In genomic region chr21:42337830-42338729, GRCh38 we compare ENCODE assay signal across 1 cellular context.
TF ChIP-seq lines count a peak whose summit lies in the region.

No MANE protein-coding gene starts in this region.

TF ChIP-seq in K562, 482 proteins besides CTCF, POLR2A, EP300 and RAD21 (continued from another document and continues in another):
- no peak for TF ChIP-seq CLOCK (CRISPR knock-in tag; IDR thresholded peaks at IDR 0.05; ENCODE audit: borderline replicate concordance)
- no peak for TF ChIP-seq HEY1 (CRISPR knock-in tag; IDR thresholded peaks at IDR 0.05; ENCODE audit: borderline replicate concordance)
- no peak for TF ChIP-seq CBFA2T2 (conservative IDR thresholded peaks at IDR 0.05)
- TF ChIP-seq HOXB6 (CRISPR knock-in tag; IDR thresholded peaks at IDR 0.05; ENCODE audit: borderline replicate concordance) = no peak
- TF ChIP-seq ARID3B (CRISPR knock-in tag; IDR thresholded peaks at IDR 0.05; ENCODE audit: borderline replicate concordance) = no peak
- TF ChIP-seq NFYB (IDR thresholded peaks at IDR 0.05; ENCODE audit: extremely low read depth, insufficient read length) = no peak
- no peak for TF ChIP-seq ZNF318 (IDR thresholded peaks at IDR 0.05; ENCODE audit: borderline replicate concordance in 1 of 2, low read depth in 1 of 2)
- peak in 1 of 2 experiments; percentile 41; a peak in 1 of 4 replicates for TF ChIP-seq MAZ (CRISPR knock-in tag; conservative IDR thresholded peaks at IDR 0.05 in 1 of 2, IDR thresholded peaks at IDR 0.05 in 1 of 2)
- TF ChIP-seq THRAP3 (IDR thresholded peaks at IDR 0.05; ENCODE audit: borderline replicate concordance) = no peak
- TF ChIP-seq FOXP4 (CRISPR knock-in tag; IDR thresholded peaks at IDR 0.05; ENCODE audit: borderline replicate concordance) = no peak
- TF ChIP-seq SAFB2 (IDR thresholded peaks at IDR 0.05; ENCODE audit: borderline replicate concordance, low read depth, low read length, severe bottlenecking) = no peak
- TF ChIP-seq ZBTB2 (IDR thresholded peaks at IDR 0.05) = no peak
- TF ChIP-seq ZNF280B (CRISPR knock-in tag; IDR thresholded peaks at IDR 0.05) = no peak
- no peak for TF ChIP-seq NR4A1 (CRISPR knock-in tag; IDR thresholded peaks at IDR 0.05)
- TF ChIP-seq NR4A1 (tag; IDR thresholded peaks at IDR 0.05) = no peak
- no peak for TF ChIP-seq SRSF7 (optimal IDR thresholded peaks at IDR 0.05; ENCODE audit: low read depth, low read length)
- peak; percentile 38; the same call in 1 of the 2 replicates for TF ChIP-seq CTBP1 (IDR thresholded peaks at IDR 0.05; ENCODE audit: borderline replicate concordance)
- TF ChIP-seq HES1 (IDR thresholded peaks at IDR 0.05; ENCODE audit: low read depth) = no peak
- no peak for TF ChIP-seq MBD1 (CRISPR knock-in tag; IDR thresholded peaks at IDR 0.05)
- TF ChIP-seq ZMIZ1 (IDR thresholded peaks at IDR 0.05; ENCODE audit: low read depth in 2 of 2, low read length in 2 of 2) = no peak
- peak; percentile 59; the same call in 1 of the 2 replicates for TF ChIP-seq ATF4 (CRISPR knock-in tag; IDR thresholded peaks at IDR 0.05)
